In the genomic region with DNA sequence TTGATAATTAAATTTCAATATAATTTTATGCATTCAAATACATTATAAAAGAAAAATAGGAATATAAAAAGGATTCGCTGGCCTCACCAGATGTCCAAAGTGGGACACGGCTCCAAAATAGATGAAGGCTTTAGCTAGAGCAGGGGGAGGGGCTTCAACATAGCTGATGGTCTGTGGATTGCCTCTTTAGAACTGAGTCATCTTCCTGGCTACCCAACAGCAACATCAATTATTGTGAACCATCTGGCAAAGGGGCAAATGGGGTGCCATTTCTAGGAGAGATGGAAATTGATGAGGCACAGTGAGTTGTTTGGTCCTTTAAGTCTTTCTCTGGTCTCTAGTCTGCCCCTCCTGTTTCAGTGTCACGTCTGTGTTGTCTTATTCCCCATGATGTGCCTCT, we compare ENCODE assay signal across 1 cellular context.
TF ChIP-seq lines count a peak whose summit lies in the region.

No MANE protein-coding gene starts in this region.

TF ChIP-seq in HEK293T, 16 proteins besides CTCF, POLR2A, EP300 and RAD21 (continued from another document):
- TF ChIP-seq, protein P1, sequence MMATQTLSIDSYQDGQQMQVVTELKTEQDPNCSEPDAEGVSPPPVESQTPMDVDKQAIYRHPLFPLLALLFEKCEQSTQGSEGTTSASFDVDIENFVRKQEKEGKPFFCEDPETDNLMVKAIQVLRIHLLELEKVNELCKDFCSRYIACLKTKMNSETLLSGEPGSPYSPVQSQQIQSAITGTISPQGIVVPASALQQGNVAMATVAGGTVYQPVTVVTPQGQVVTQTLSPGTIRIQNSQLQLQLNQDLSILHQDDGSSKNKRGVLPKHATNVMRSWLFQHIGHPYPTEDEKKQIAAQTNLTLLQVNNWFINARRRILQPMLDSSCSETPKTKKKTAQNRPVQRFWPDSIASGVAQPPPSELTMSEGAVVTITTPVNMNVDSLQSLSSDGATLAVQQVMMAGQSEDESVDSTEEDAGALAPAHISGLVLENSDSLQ (IDR thresholded peaks at IDR 0.05) = no peak
- TF ChIP-seq ELF4 (IDR thresholded peaks at IDR 0.05) (no peak), NFRKB (IDR thresholded peaks at IDR 0.05) (no peak), BHLHE40 (IDR thresholded peaks at IDR 0.05; ENCODE audit: borderline replicate concordance) (no peak), TARDBP (IDR thresholded peaks at IDR 0.05) (no peak), HDGF (IDR thresholded peaks at IDR 0.05; ENCODE audit: borderline replicate concordance) (no peak), FOXK2 (IDR thresholded peaks at IDR 0.05) (no peak)
